ENCODE assay signal across 8 cellular contexts in genomic region chr1:29236993-29237905, GRCh38. TPM values are rescaled to one million over a fixed set of nuclear protein-coding genes. Genes with fewer than 3 reads are reported as not detected.
A peak's percentile ranks its signal among the peaks of the same experiment; 100 is the strongest.
DNase-seq lines count a peak whose midpoint lies in the region; ATAC-seq and TF ChIP-seq lines count a peak whose summit lies in the region.

No MANE protein-coding gene starts in this region.

- no peak overlapping the region for H3K27ac Mint-ChIP-seq in GM23338

- peaks cover 18% of the 10 kb centered on the region for H3F3A ChIP-seq in GM23338 (replicated peaks; ENCODE audit: low read depth)

- ATAC-seq in GM23338 = peak; percentile 11

- H3K4me1 Mint-ChIP-seq in GM23338 = peaks cover 33% of the 10 kb centered on the region

- H3K27me3 Mint-ChIP-seq in GM23338 (ENCODE audit: insufficient read depth, low read depth, poor library complexity) = peaks cover 50% of the 10 kb centered on the region

- peaks cover 6% of the 10 kb centered on the region; the same call in 1 of the 3 replicates for H3K36me3 Mint-ChIP-seq in GM23338 (ENCODE audit: low read depth)

- no peak for TF ChIP-seq POLR2A in vagina (IDR thresholded peaks at IDR 0.05)

- H3K36me3 ChIP-seq in ACC112 (ENCODE audit: insufficient read depth, low read length) (no peaks in the 10 kb centered on the region), GM23338 (ENCODE audit: insufficient read depth) (no peaks in the 10 kb centered on the region), mucosa of stomach (ENCODE audit: control insufficient read depth, insufficient read depth, low read length) (no peaks in the 10 kb centered on the region), vagina (no peaks in the 10 kb centered on the region)

- no peaks in the 10 kb centered on the region; the same call in 1 of the 2 replicates for H4K20me1 ChIP-seq in GM23338 (replicated peaks; ENCODE audit: insufficient read depth)

- H3K9me3 Mint-ChIP-seq in GM23338 = peaks cover 6% of the 10 kb centered on the region; the same call in 2 of the 3 replicates

- H3K4me3 Mint-ChIP-seq in GM23338 = peak overlapping the region; percentile 80

- TF ChIP-seq CTCF in GM23338 (conservative IDR thresholded peaks at IDR 0.05; ENCODE audit: low read depth in 2 of 2) = no peak; a peak in 1 of 4 replicates
- no peak for TF ChIP-seq CTCF in epithelial cell of proximal tubule (conservative IDR thresholded peaks at IDR 0.05; ENCODE audit: low read depth, low read length)
- no peak for TF ChIP-seq CTCF in vagina (IDR thresholded peaks at IDR 0.05)

- H3K9me2 ChIP-seq in GM23338 (ENCODE audit: insufficient read depth) = no peaks in the 10 kb centered on the region

- H3K27ac ChIP-seq in ACC112 (ENCODE audit: low read depth, low read length) (no peak overlapping the region), GM23338 (ENCODE audit: low read depth) (no peak overlapping the region), vagina (peak overlapping the region; percentile 84)

- no peaks in the 10 kb centered on the region for H3K9me3 ChIP-seq in mucosa of stomach (ENCODE audit: control insufficient read depth, low read length)
- H3K9me3 ChIP-seq in vagina = no peaks in the 10 kb centered on the region

- H3K4me1 ChIP-seq in ACC112 (ENCODE audit: control insufficient read depth, insufficient read depth, low read length, unreplicated experiment) = peaks cover 6% of the 10 kb centered on the region
- peaks cover 22% of the 10 kb centered on the region for H3K4me1 ChIP-seq in GM23338 (ENCODE audit: insufficient read depth)
- H3K4me1 ChIP-seq in mucosa of stomach (ENCODE audit: control insufficient read depth, insufficient read depth, low read length) = peaks cover 17% of the 10 kb centered on the region
- peaks cover 24% of the 10 kb centered on the region for H3K4me1 ChIP-seq in vagina

- H3K9ac ChIP-seq in mucosa of stomach (ENCODE audit: low read length) = peak overlapping the region; percentile 51

- intact Hi-C loops in vagina (cut with DNase I) = loop anchor here (5.0 kb wide), 1 partner anchor 1470 kb away; no protein-coding TSS in a partner anchor

- H3K79me2 ChIP-seq in ACC112 (ENCODE audit: control insufficient read depth, insufficient read depth, low read length, unreplicated experiment) = no peaks in the 10 kb centered on the region
- peaks cover 10% of the 10 kb centered on the region; the same call in 1 of the 2 replicates for H3K79me2 ChIP-seq in GM23338 (replicated peaks; ENCODE audit: insufficient read depth)

- peaks cover 33% of the 10 kb centered on the region for H3K27me3 ChIP-seq in ACC112 (ENCODE audit: insufficient read depth, low read length)
- peaks cover 45% of the 10 kb centered on the region for H3K27me3 ChIP-seq in GM23338 (ENCODE audit: insufficient read depth)
- peaks cover 21% of the 10 kb centered on the region for H3K27me3 ChIP-seq in mucosa of stomach (ENCODE audit: control insufficient read depth, insufficient read depth, low read length)
- H3K27me3 ChIP-seq in vagina = no peaks in the 10 kb centered on the region

- H2AFZ ChIP-seq in ACC112 (ENCODE audit: low read length, unreplicated experiment) (peak overlapping the region; percentile 92), GM23338 (peak overlapping the region; percentile 95)

- peak overlapping the region; percentile 98 for H3K4me2 ChIP-seq in GM23338

- DNase-seq in GM23338 (ENCODE audit: low spot score) (peak; percentile 57), UCSD-AML1 (lab: John Stamatoyannopoulos, UW; ENCODE audit: unreplicated experiment) (peak; percentile 28), epithelial cell of proximal tubule (ENCODE audit: low read depth) (no peak), vagina (ENCODE audit: extremely low spot score in 2 of 2) (no peak), NCI-H1694 treated with DMSO at 0.1 percent for 48 hours (lab: John Stamatoyannopoulos, UW) (no peak), NOMO-1 treated with dmso at 0.1 percent for 144 hours (lab: John Stamatoyannopoulos, UW; ENCODE audit: unreplicated experiment) (no peak)

- H3K4me3 ChIP-seq in ACC112 (ENCODE audit: low read depth, low read length) (peak overlapping the region; percentile 71), GM23338 (peak overlapping the region; percentile 88), epithelial cell of proximal tubule (ENCODE audit: low read depth, low read length) (peak overlapping the region; percentile 81), mucosa of stomach (ENCODE audit: low read length) (peak overlapping the region; percentile 57), vagina (peak overlapping the region; percentile 78 to 83)

TF ChIP-seq in GM23338, 12 proteins besides CTCF, POLR2A, EP300 and RAD21:
- no peak for TF ChIP-seq EZH2phosphoT487 (IDR thresholded peaks at IDR 0.05; ENCODE audit: unreplicated experiment)
- TF ChIP-seq EZH2 (IDR thresholded peaks at IDR 0.05; ENCODE audit: low read depth, unreplicated experiment) = peak; percentile 72
- no peak for TF ChIP-seq STAT1 (IDR thresholded peaks at IDR 0.05; ENCODE audit: unreplicated experiment)
TF ChIP-seq in GM23338: peak in this region for 1.

RNA-seq across cellular contexts. Expression of gene PTPRU, which starts 0.9 kb away (rescaled TPM):
- 69.6 and 105 TPM in 2 replicates for total RNA-seq in GM23338 (2014; rRNA removed; shearing (Covaris generic))
- 7.9 and 8.0 TPM in 2 replicates for polyA plus RNA-seq in GM23338 (2016; fragmentation: Nextera tagmentation; extraction: Ambion mirVana)
- total RNA-seq in epithelial cell of proximal tubule = 28.1 and 44.7 TPM in 2 replicates
- 37.3 TPM for total RNA-seq in vagina

RNA-seq across cellular contexts. Expression of gene MECR, which starts 6.5 kb away (rescaled TPM):
- total RNA-seq in GM23338 (2014; rRNA removed; shearing (Covaris generic)) = 14.3 and 25.7 TPM in 2 replicates
- polyA plus RNA-seq in GM23338 (2016; fragmentation: Nextera tagmentation; extraction: Ambion mirVana) = 29.4 and 32.3 TPM in 2 replicates
- total RNA-seq in epithelial cell of proximal tubule = 19.7 and 38.8 TPM in 2 replicates
- 16.9 TPM for total RNA-seq in vagina

RNA-seq across cellular contexts. Expression of gene SRSF4, which starts 55.5 kb away (rescaled TPM):
- 54.4 and 58.4 TPM in 2 replicates for total RNA-seq in GM23338 (2014; rRNA removed; shearing (Covaris generic))
- polyA plus RNA-seq in GM23338 (2016; fragmentation: Nextera tagmentation; extraction: Ambion mirVana) = 98.3 and 98.8 TPM in 2 replicates
- total RNA-seq in epithelial cell of proximal tubule (46.4 and 48.2 TPM in 2 replicates), vagina (67.8 TPM)

Comparison
In these comparisons a context has a peak if more than half of its experiments do, and no peak if none do; other contexts are left out.
1. DNase-seq: peak in GM23338 (single experiment) and UCSD-AML1 (single experiment); none in epithelial cell of proximal tubule (single experiment), vagina (0 of 2), NCI-H1694 treated with DMSO at 0.1 percent for 48 hours (single experiment) and NOMO-1 treated with dmso at 0.1 percent for 144 hours (single experiment).
2. Peak in every context shown above with its lines, with median percentiles within 50 percentile points of each other: H3K4me3 ChIP-seq.